ENCODE assay signal across 3 cellular contexts in genomic region chr15:52663895-52664294, GRCh38.
TF ChIP-seq lines count a peak whose summit lies in the region.

No MANE protein-coding gene starts in this region.

TF ChIP-seq in liver, 16 proteins besides CTCF, POLR2A, EP300 and RAD21:
- TF ChIP-seq FOXA2 (IDR thresholded peaks at IDR 0.05) (peak; percentile 54), JUND (IDR thresholded peaks at IDR 0.05) (no peak), RXRA (IDR thresholded peaks at IDR 0.05) (peak in 1 of 2 donors; percentile 11), FOXA1 (IDR thresholded peaks at IDR 0.05) (no peak), NR2F2 (IDR thresholded peaks at IDR 0.05) (no peak), ZBTB33 (IDR thresholded peaks at IDR 0.05) (no peak), YY1 (IDR thresholded peaks at IDR 0.05) (peak; percentile 38), HNF4A (conservative IDR thresholded peaks at IDR 0.05) (peak in 1 of 2 donors; percentile 8), REST (IDR thresholded peaks at IDR 0.05) (no peak)
TF ChIP-seq in liver: peak in this region for 4.

TF ChIP-seq in HepG2, 621 proteins besides CTCF, POLR2A, EP300 and RAD21:
- TF ChIP-seq ZMAT3 (CRISPR knock-in tag; conservative IDR thresholded peaks at IDR 0.05), result no peak
- TF ChIP-seq MEIS1 (CRISPR knock-in tag; IDR thresholded peaks at IDR 0.05; ENCODE audit: borderline replicate concordance), result no peak

TF ChIP-seq in WTC11, 78 proteins besides CTCF, POLR2A, EP300 and RAD21:
- TF ChIP-seq OVOL2 (CRISPR knock-in tag; IDR thresholded peaks at IDR 0.05; ENCODE audit: borderline replicate concordance) (no peak), NFE2L1 (CRISPR knock-in tag; IDR thresholded peaks at IDR 0.05) (no peak), MXD4 (CRISPR knock-in tag; IDR thresholded peaks at IDR 0.05; ENCODE audit: borderline replicate concordance) (no peak), STAT6 (CRISPR knock-in tag; conservative IDR thresholded peaks at IDR 0.05; ENCODE audit: low read depth) (no peak)
